ENCODE assay signal across 2 cellular contexts in the genomic region with DNA sequence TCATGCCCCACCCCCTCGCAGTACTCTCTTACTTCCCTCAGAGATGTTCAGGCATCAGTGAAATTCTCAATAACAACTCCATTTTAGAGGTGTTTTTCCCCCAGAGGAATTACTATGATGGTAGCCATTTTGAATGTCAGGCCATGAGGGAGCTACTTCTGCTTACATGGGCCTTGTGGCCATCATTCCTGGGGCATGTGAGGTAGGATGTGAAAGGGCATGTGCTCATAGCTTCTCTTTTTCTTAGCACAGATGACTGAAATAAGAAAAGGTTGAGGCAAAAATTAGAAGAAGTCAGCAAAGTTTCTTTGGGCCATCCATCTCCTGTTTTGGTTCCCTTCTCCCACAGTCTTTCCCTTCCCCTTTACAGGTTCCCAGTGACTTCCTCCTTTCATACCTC.
TF ChIP-seq lines count a peak whose summit lies in the region.

No MANE protein-coding gene starts in this region.

TF ChIP-seq in liver, 16 proteins besides CTCF, POLR2A, EP300 and RAD21 (continued from another document):
- TF ChIP-seq HNF4A (conservative IDR thresholded peaks at IDR 0.05) (no peak), FOXA2 (IDR thresholded peaks at IDR 0.05) (no peak), YY1 (IDR thresholded peaks at IDR 0.05) (peak; percentile 22)
TF ChIP-seq in liver: peak in this region for 1.

TF ChIP-seq in HepG2, 621 proteins besides CTCF, POLR2A, EP300 and RAD21 (continued from another document):
- no peak for TF ChIP-seq SUZ12 (IDR thresholded peaks at IDR 0.05; ENCODE audit: low read depth, low read length)
- TF ChIP-seq ZSCAN30 (CRISPR knock-in tag; IDR thresholded peaks at IDR 0.05), result no peak
- TF ChIP-seq KDM1A (CRISPR knock-in tag; IDR thresholded peaks at IDR 0.05), result no peak
- TF ChIP-seq HDAC1 (CRISPR knock-in tag; IDR thresholded peaks at IDR 0.05), result no peak
